Comparison of ENCODE assay signal across 18 cellular contexts in genomic region chr11:119223856-119224255, GRCh38. TPM values are rescaled to one million over a fixed set of nuclear protein-coding genes. Genes with fewer than 3 reads are reported as not detected.
A peak's percentile ranks its signal among the peaks of the same experiment; 100 is the strongest.
DNase-seq lines count a peak whose midpoint lies in the region; TF ChIP-seq lines count a peak whose summit lies in the region.
"Had no signal": no experiment of that assay in that cellular context is flagged by ENCODE, and none has a peak within 500 bp of the region (broad histone marks: within the 10 kb centered on the region; RNA-seq: fewer than 3 reads in every experiment).

No MANE protein-coding gene starts in this region.

- peak overlapping the region in 4 of 7 donors; percentile 1 to 83 (median 30) for H3K27ac Mint-ChIP-seq in CD4-positive, alpha-beta memory T cell
- H3K27ac Mint-ChIP-seq in type B pancreatic cell: no peak overlapping the region
- H3K27ac Mint-ChIP-seq: activated T-cell treated with anti-CD3 and anti-CD28 coated beads, Interleukin-2, amount 50 U/mL, for 72 hours had no signal

- H3K4me1 Mint-ChIP-seq in CD4-positive, alpha-beta memory T cell: peaks cover 41 to 67% (median 54%) of the 10 kb centered on the region in 4 donors
- peaks cover 15% of the 10 kb centered on the region for H3K4me1 Mint-ChIP-seq in type B pancreatic cell (ENCODE audit: unreplicated experiment)

- no peaks in the 10 kb centered on the region for H3K9me3 Mint-ChIP-seq in CD4-positive, alpha-beta memory T cell
- H3K9me3 Mint-ChIP-seq in type B pancreatic cell: no peaks in the 10 kb centered on the region
- H3K9me3 Mint-ChIP-seq: activated T-cell treated with anti-CD3 and anti-CD28 coated beads, Interleukin-2, amount 50 U/mL, for 72 hours had no signal

- CTCF ChIA-PET in CD4-positive, alpha-beta memory T cell (lab: Charles Lee; ENCODE audit: partially characterized antibody): no interaction called here
- CTCF ChIA-PET in A673 (lab: Charles Lee): no interaction called here

- H3K4me3 Mint-ChIP-seq in CD4-positive, alpha-beta memory T cell: peak overlapping the region in 1 of 8 donors; percentile 2
- H3K4me3 Mint-ChIP-seq in type B pancreatic cell: no peak overlapping the region
- H3K4me3 Mint-ChIP-seq: activated T-cell treated with anti-CD3 and anti-CD28 coated beads, Interleukin-2, amount 50 U/mL, for 72 hours had no signal

- BruUV-seq in A673 (replicated peaks; lab: Mats Ljungman, UMichigan): no TSS peak

- no peak overlapping the region for H3K27ac ChIP-seq in CD4-positive, alpha-beta memory T cell (ENCODE audit: low read depth, low read length)
- H3K27ac ChIP-seq in A673 (ENCODE audit: low read depth, low read length, poor library complexity, severe bottlenecking): no peak overlapping the region
- H3K27ac ChIP-seq: right atrium auricular region had no signal

- in situ Hi-C loops in astrocyte of the cerebellum (cut with HindIII; ENCODE audit: low sequenced_read_pairs): no loop called here

- H3K27me3 Mint-ChIP-seq in CD4-positive, alpha-beta memory T cell: no peaks in the 10 kb centered on the region
- no peaks in the 10 kb centered on the region for H3K27me3 Mint-ChIP-seq in type B pancreatic cell

- DNase-seq in CD4-positive, alpha-beta memory T cell: no peak
- DNase-seq in HCEC 1CT (peak; percentile 48), astrocyte of the cerebellum (ENCODE audit: low read depth) (peak; percentile 13), kidney epithelial cell (ENCODE audit: low read depth) (peak; percentile 5), HUDEP-2 (lab: John Stamatoyannopoulos, UW; ENCODE audit: unreplicated experiment in 76 of 76) (no peak), A673 (ENCODE audit: low spot score) (no peak), type B pancreatic cell (ENCODE audit: extremely low spot score, unreplicated experiment) (no peak)
- DNase-seq: activated T-cell treated with anti-CD3 and anti-CD28 coated beads, Interleukin-2, amount 50 U/mL, for 72 hours; Caco-2; caudate nucleus; glutamatergic neuron; GOT3; mucosa of descending colon; NCI-H1105 treated with DMSO at 0.1 percent for 48 hours; NCI-H510A treated with DMSO at 0.1 percent for 48 hours; stimulated activated CD4-positive, alpha-beta T cell treated with anti-CD3 and anti-CD28 coated beads, Interleukin-15, amount 100 ng/mL, for 24 hours; T-helper 1 cell had no signal

- H3K36me3 ChIP-seq in CD4-positive, alpha-beta memory T cell (ENCODE audit: insufficient read depth, low read length): no peaks in the 10 kb centered on the region
- H3K36me3 ChIP-seq in kidney epithelial cell (ENCODE audit: control insufficient read depth, insufficient read depth, low read length) (no peaks in the 10 kb centered on the region), A673 (ENCODE audit: insufficient read depth, low read length, poor library complexity, severe bottlenecking) (no peaks in the 10 kb centered on the region)
- H3K36me3 ChIP-seq: right atrium auricular region had no signal

- peaks cover 5 to 7% of the 10 kb centered on the region in 2 donors for H3K36me3 Mint-ChIP-seq in CD4-positive, alpha-beta memory T cell
- H3K36me3 Mint-ChIP-seq in type B pancreatic cell: peaks cover 9% of the 10 kb centered on the region

- H3K4me3 ChIP-seq in CD4-positive, alpha-beta memory T cell (ENCODE audit: low read length in 2 of 2): no peak overlapping the region
- H3K4me3 ChIP-seq in astrocyte of the cerebellum (ENCODE audit: low read depth, low read length) (no peak overlapping the region), kidney epithelial cell (ENCODE audit: low read depth, low read length) (no peak overlapping the region), A673 (ENCODE audit: low read depth, low read length, poor library complexity, severe bottlenecking) (no peak overlapping the region)
- H3K4me3 ChIP-seq: mucosa of descending colon, right atrium auricular region had no signal

- H3K27me3 ChIP-seq in CD4-positive, alpha-beta memory T cell (ENCODE audit: insufficient read depth, low read length): no peaks in the 10 kb centered on the region
- H3K27me3 ChIP-seq in kidney epithelial cell (ENCODE audit: control insufficient read depth, insufficient read depth, low read length): no peaks in the 10 kb centered on the region
- no peaks in the 10 kb centered on the region for H3K27me3 ChIP-seq in A673 (replicated peaks; ENCODE audit: insufficient read depth, low read depth, low read length, poor library complexity)
- H3K27me3 ChIP-seq: right atrium auricular region had no signal

- intact Hi-C loops in CD4-positive, alpha-beta memory T cell (cut with micrococcal nuclease): no loop called here
- intact Hi-C loops in A673 (cut with micrococcal nuclease; ENCODE audit: unreplicated experiment): no loop called here

- H3K9me3 ChIP-seq in CD4-positive, alpha-beta memory T cell (ENCODE audit: control insufficient read depth in 1 of 2, low read length in 2 of 2): no peaks in the 10 kb centered on the region
- no peaks in the 10 kb centered on the region for H3K9me3 ChIP-seq in A673 (ENCODE audit: low read depth, low read length, poor library complexity, severe bottlenecking)
- H3K9me3 ChIP-seq: Caco-2, mucosa of descending colon, right atrium auricular region had no signal

- peaks cover 33% of the 10 kb centered on the region for H3K4me1 ChIP-seq in CD4-positive, alpha-beta memory T cell (ENCODE audit: insufficient read depth, low read length)
- H3K4me1 ChIP-seq in A673 (ENCODE audit: insufficient read depth, low read length, poor library complexity, severe bottlenecking): no peaks in the 10 kb centered on the region
- H3K4me1 ChIP-seq: Caco-2 had no signal

- TF ChIP-seq CTCF in astrocyte of the cerebellum (IDR thresholded peaks at IDR 0.05; ENCODE audit: low read depth, low read length, missing control alignments): no peak
- TF ChIP-seq CTCF in kidney epithelial cell (IDR thresholded peaks at IDR 0.05; ENCODE audit: insufficient read depth, low read length, poor library complexity, severe bottlenecking): no peak
- no peak for TF ChIP-seq CTCF in A673 (conservative IDR thresholded peaks at IDR 0.05; ENCODE audit: low read depth, low read length)
- TF ChIP-seq CTCF in type B pancreatic cell (conservative IDR thresholded peaks at IDR 0.05): no peak

- POLR2A ChIA-PET in CD4-positive, alpha-beta memory T cell (lab: Charles Lee; ENCODE audit: partially characterized antibody): interaction anchor here (3.3 kb wide), 1 partner anchor 18 kb away, joined by 10 read pairs; the partner anchor contains the start of gene CBL
- POLR2A ChIA-PET in A673 (lab: Charles Lee; ENCODE audit: low non-redundant PET): no interaction called here

RNA-seq across cellular contexts. Expression of gene CBL, which starts 17.7 kb away (rescaled TPM):
- 10 to 100 TPM; 39.5 to 39.8 TPM for total RNA-seq in CD4-positive, alpha-beta memory T cell
- 10 to 100 TPM in 1 of 2 donors, 1 to 10 TPM in 1; 3.6 to 15.6 TPM for polyA plus RNA-seq in CD4-positive, alpha-beta memory T cell
- total RNA-seq in kidney epithelial cell: 22.5 and 23.7 TPM in 2 replicates
- 39.9 and 40.7 TPM in 2 replicates for total RNA-seq in A673 (2021)
- total RNA-seq in type B pancreatic cell (ENCODE audit: low replicate concordance): 14.4 and 21.1 TPM in 2 replicates

RNA-seq across cellular contexts. Expression of gene NHERF4, which starts 38.6 kb away (rescaled TPM):
- 1 to 10 TPM in 1 of 2 experiments, under 1 TPM in 1; 0.86 to 1.1 TPM for total RNA-seq in CD4-positive, alpha-beta memory T cell
- not detected for polyA plus RNA-seq in CD4-positive, alpha-beta memory T cell
- not detected in 2 replicates for total RNA-seq in kidney epithelial cell
- not detected in 2 replicates for total RNA-seq in A673 (2021)
- 2.3 and 7.0 TPM in 2 replicates for total RNA-seq in type B pancreatic cell (ENCODE audit: low replicate concordance)

RNA-seq across cellular contexts. Expression of gene NLRX1, which starts 55.3 kb away (rescaled TPM):
- 1 to 10 TPM; 8.8 to 9.2 TPM for total RNA-seq in CD4-positive, alpha-beta memory T cell
- polyA plus RNA-seq in CD4-positive, alpha-beta memory T cell: 1 to 10 TPM; 5.5 to 7.4 TPM
- 10.6 and 15.0 TPM in 2 replicates for total RNA-seq in kidney epithelial cell
- total RNA-seq in A673 (2021): 1.4 and 2.7 TPM in 2 replicates
- 8.7 and 11.5 TPM in 2 replicates for total RNA-seq in type B pancreatic cell (ENCODE audit: low replicate concordance)

Comparison
In these comparisons a context has a peak if more than half of its experiments do, and no peak if none do; other contexts are left out.
1. DNase-seq: peak in HCEC 1CT (single experiment), astrocyte of the cerebellum (single experiment) and kidney epithelial cell (single experiment); none in CD4-positive, alpha-beta memory T cell (0 of 5), HUDEP-2 (0 of 76), A673 (single experiment) and type B pancreatic cell (single experiment).